Comparison of ENCODE assay signal across 10 cellular contexts in the genomic region with DNA sequence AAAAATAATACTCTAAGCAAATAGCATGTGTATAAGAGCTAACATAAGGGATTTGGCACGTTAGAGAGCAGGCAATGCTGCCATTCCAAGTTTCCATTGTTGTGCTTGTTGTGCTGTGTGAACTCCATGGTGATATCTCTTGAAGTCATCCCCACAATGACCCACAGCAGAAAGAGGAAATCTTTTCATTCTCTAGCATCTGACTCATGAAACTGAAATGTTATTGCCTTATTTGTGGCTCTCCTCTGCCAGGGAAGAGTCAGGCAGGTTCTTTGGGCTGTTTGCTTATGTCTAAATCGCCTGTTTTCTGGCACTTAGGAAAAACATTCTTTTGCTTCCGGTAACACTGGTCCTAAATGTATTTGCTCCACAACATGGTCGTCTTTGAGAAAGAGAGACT.
A peak's percentile ranks its signal among the peaks of the same experiment; 100 is the strongest.
DNase-seq lines count a peak whose midpoint lies in the region; ATAC-seq and TF ChIP-seq lines count a peak whose summit lies in the region.
"Had no signal": no experiment of that assay in that cellular context is flagged by ENCODE, and none has a peak within 500 bp of the region (broad histone marks: within the 10 kb centered on the region; RNA-seq: fewer than 3 reads in every experiment).

No MANE protein-coding gene starts in this region.

- peak; percentile 97 for DNase-seq in GM23248
- peak; percentile 92 for DNase-seq in adipocyte (ENCODE audit: low read depth)
- peak in 1 of 2 donors; percentile 34 for DNase-seq in heart right ventricle
- DNase-seq in activated effector memory CD4-positive, alpha-beta T cell treated with anti-CD3 and anti-CD28 coated beads, Interleukin-2, amount 50 U/mL, for 16 hours: no peak
- DNase-seq in NCI-H2171 treated with DMSO at 0.1 percent for 48 hours (lab: John Stamatoyannopoulos, UW): no peak
- DNase-seq in cerebellum (ENCODE audit: low spot score): no peak
- DNase-seq: NCI-H2081 treated with DMSO at 0.1 percent for 48 hours, ovary had no signal

- peak overlapping the region; percentile 79 for H3K4me2 ChIP-seq in GM23248 (ENCODE audit: unreplicated experiment)

- H3K27me3 ChIP-seq in GM23248 (replicated peaks; ENCODE audit: insufficient read depth) (no peaks in the 10 kb centered on the region), adipocyte (replicated peaks; ENCODE audit: control insufficient read depth, insufficient read depth, low read length) (no peaks in the 10 kb centered on the region), heart right ventricle (no peaks in the 10 kb centered on the region), skeletal muscle tissue (ENCODE audit: control insufficient read depth in 3 of 3, insufficient read depth in 3 of 3, low read length in 3 of 3) (no peaks in the 10 kb centered on the region)
- H3K27me3 ChIP-seq: ovary had no signal

- H3K4me1 ChIP-seq in GM23248 (ENCODE audit: insufficient read depth) (peaks cover 49% of the 10 kb centered on the region), adipocyte (ENCODE audit: control insufficient read depth, insufficient read depth, low read length) (peaks cover 39% of the 10 kb centered on the region), heart right ventricle (peaks cover 0 to 29% (median 11%) of the 10 kb centered on the region in 9 donors), skeletal muscle tissue (ENCODE audit: control insufficient read depth in 3 of 3, insufficient read depth in 3 of 3, low read length in 3 of 3) (peaks cover 5 to 22% (median 12%) of the 10 kb centered on the region in 3 donors)

- H3F3A ChIP-seq in GM23248 (ENCODE audit: insufficient read depth): peaks cover 45% of the 10 kb centered on the region

- H3K9ac ChIP-seq in GM23248 (peak overlapping the region; percentile 71), adipocyte (ENCODE audit: low read length) (peak overlapping the region; percentile 48), skeletal muscle tissue (ENCODE audit: low read depth in 1 of 3, low read length in 3 of 3) (no peak overlapping the region)

- H3K4me3 ChIP-seq in GM23248: peak overlapping the region; percentile 51
- H3K4me3 ChIP-seq in adipocyte (ENCODE audit: low read length): peak overlapping the region; percentile 20
- no peak overlapping the region for H3K4me3 ChIP-seq in heart right ventricle
- H3K4me3 ChIP-seq in skeletal muscle tissue (ENCODE audit: low read length in 3 of 3): peak overlapping the region in 1 of 3 donors; percentile 17
- H3K4me3 ChIP-seq: ovary had no signal

- H3K9me2 ChIP-seq in GM23248 (ENCODE audit: insufficient read depth): no peaks in the 10 kb centered on the region

- no peaks in the 10 kb centered on the region for H3K79me2 ChIP-seq in GM23248 (ENCODE audit: insufficient read depth)

- ATAC-seq in heart right ventricle (peak; percentile 30 to 89 (median 72)), GM18505 (IDR thresholded peaks at IDR 0.05; ENCODE audit: unreplicated experiment) (no peak)

- H4K20me1 ChIP-seq in GM23248 (ENCODE audit: insufficient read depth): no peaks in the 10 kb centered on the region

- in situ Hi-C loops in GM23248 (cut with MboI): no loop called here

- H3K27ac ChIP-seq in GM23248 (peak overlapping the region; percentile 95), heart right ventricle (peak overlapping the region in 6 of 10 donors; percentile 9 to 61 (median 37)), skeletal muscle tissue (ENCODE audit: low read depth, low read length) (peak overlapping the region; percentile 52)
- H3K27ac ChIP-seq: ovary had no signal

- peak overlapping the region; percentile 33 for H2AFZ ChIP-seq in GM23248

- WGBS in GM23248 (ENCODE audit: low coverage in 1 of 2, low lambda C conversion rate in 2 of 2, missing lambda C conversion rate in 2 of 2), 2 experiments: 1% methylated on average over 4 of the region's 4 CpGs
- 41 to 48% methylated on average over 4 of the region's 4 CpGs for WGBS in heart right ventricle, 2 donors

- TF ChIP-seq POLR2A in GM18505 (IDR thresholded peaks at IDR 0.05; ENCODE audit: borderline replicate concordance, extremely low read depth, insufficient read depth, insufficient read length): no peak

- intact Hi-C loops in heart right ventricle (cut with DNase I): loop anchor here in 1 of 10 donors (5.0 kb wide), 1 partner anchor 107 kb away; no protein-coding TSS in a partner anchor

- H3K9me3 ChIP-seq in GM23248 (ENCODE audit: low read depth) (no peaks in the 10 kb centered on the region), adipocyte (ENCODE audit: control insufficient read depth, low read length) (no peaks in the 10 kb centered on the region), heart right ventricle (peaks cover 0 to 10% (median 0%) of the 10 kb centered on the region in 11 donors), skeletal muscle tissue (ENCODE audit: control insufficient read depth in 3 of 3, low read length in 3 of 3) (no peaks in the 10 kb centered on the region)
- H3K9me3 ChIP-seq: ovary had no signal

- no peak for TF ChIP-seq CTCF in heart right ventricle (IDR thresholded peaks at IDR 0.05)

- no peaks in the 10 kb centered on the region for H3K36me3 ChIP-seq in GM23248 (ENCODE audit: low read depth)
- H3K36me3 ChIP-seq in adipocyte (ENCODE audit: control insufficient read depth, insufficient read depth, low read length, severe bottlenecking): no peaks in the 10 kb centered on the region
- H3K36me3 ChIP-seq in heart right ventricle: no peaks in the 10 kb centered on the region
- no peaks in the 10 kb centered on the region for H3K36me3 ChIP-seq in skeletal muscle tissue (ENCODE audit: control insufficient read depth in 3 of 3, insufficient read depth in 3 of 3, low read length in 3 of 3)
- H3K36me3 ChIP-seq: ovary had no signal

Comparison
In these comparisons a context has a peak if more than half of its experiments do, and no peak if none do; other contexts are left out.
1. DNase-seq: peak in GM23248 (single experiment) and adipocyte (single experiment); none in activated effector memory CD4-positive, alpha-beta T cell treated with anti-CD3 and anti-CD28 coated beads, Interleukin-2, amount 50 U/mL, for 16 hours (single experiment), NCI-H2171 treated with DMSO at 0.1 percent for 48 hours (single experiment) and cerebellum (single experiment).
2. H3K27ac ChIP-seq: peak in every context shown above with its lines; median percentile 95 in GM23248; 52 in skeletal muscle tissue; 37 in heart right ventricle.
3. H3K4me3 ChIP-seq: peak in GM23248 (single experiment) and adipocyte (single experiment); none in heart right ventricle (0 of 10).
4. H3K9ac ChIP-seq: peak in GM23248 (single experiment) and adipocyte (single experiment); none in skeletal muscle tissue (0 of 3).